In the genomic region with DNA sequence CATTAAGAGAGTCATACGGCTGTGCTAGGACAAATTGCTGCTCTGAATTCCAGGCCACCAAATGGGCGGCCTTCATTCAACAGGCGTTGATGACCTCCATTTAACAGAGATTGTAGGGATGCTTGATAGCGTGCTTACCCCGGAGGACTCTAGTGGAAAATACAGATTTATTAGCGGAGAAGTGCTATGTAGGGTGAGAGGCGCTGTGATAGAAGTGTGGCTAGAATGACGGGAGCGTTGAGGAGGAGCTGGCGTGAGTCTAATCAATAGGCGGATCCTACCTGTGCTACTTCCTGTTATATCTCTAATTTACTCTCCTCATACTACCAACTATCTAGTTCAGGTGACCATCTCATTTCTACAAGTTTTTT, we compare ENCODE assay signal across 8 cellular contexts. TPM values are rescaled to one million over a fixed set of nuclear protein-coding genes. Genes with fewer than 3 reads are reported as not detected.
DNase-seq lines count a peak whose midpoint lies in the region; ATAC-seq and TF ChIP-seq lines count a peak whose summit lies in the region.

No MANE protein-coding gene starts in this region.

- peak; percentile 8 for DNase-seq in stimulated activated CD4-positive, alpha-beta T cell treated with anti-CD3 and anti-CD28 coated beads, Interleukin-4, amount 100 ng/mL, for 24 hours
- no peak for DNase-seq in stimulated activated CD4-positive, alpha-beta T cell treated with anti-CD3 and anti-CD28 coated beads, Interleukin-4, amount 100 ng/mL, for 4 hours
- DNase-seq in SW480 (ENCODE audit: low spot score) (peak; percentile 62), epithelial cell of proximal tubule (ENCODE audit: low read depth) (no peak), ovary (no peak), sciatic nerve (ENCODE audit: low spot score) (no peak), posterior cingulate gyrus (no peak)

- WGBS in ovary, 3 donors: 1 to 2% (median 1%) methylated on average over 11 of the region's 11 CpGs

- TF ChIP-seq POLR2A in ovary (IDR thresholded peaks at IDR 0.05): no peak

- no peak for TF ChIP-seq EP300 in ovary (IDR thresholded peaks at IDR 0.05)

- H3K27ac ChIP-seq in ovary: no peak overlapping the region

- H3K4me3 ChIP-seq in epithelial cell of proximal tubule (ENCODE audit: low read depth, low read length) (peak overlapping the region; percentile 93), ovary (peak overlapping the region; percentile 66)

- intact Hi-C loops in ovary (cut with DNase I): no loop called here
- intact Hi-C loops in sciatic nerve (cut with DNase I): no loop called here
- intact Hi-C loops in posterior cingulate gyrus (cut with DNase I): loop anchor here (2.0 kb wide), 1 partner anchor 68 kb away; no protein-coding TSS in a partner anchor

- ATAC-seq in HG03442 (IDR thresholded peaks at IDR 0.05; ENCODE audit: unreplicated experiment) (peak; percentile 18), sciatic nerve (no peak)

- peaks cover 2% of the 10 kb centered on the region for H3K4me1 ChIP-seq in ovary (ENCODE audit: insufficient read depth)

- TF ChIP-seq CTCF in epithelial cell of proximal tubule (conservative IDR thresholded peaks at IDR 0.05; ENCODE audit: low read depth, low read length) (no peak), ovary (IDR thresholded peaks at IDR 0.05) (no peak)

- no peaks in the 10 kb centered on the region for H3K9me3 ChIP-seq in ovary

- H3K27me3 ChIP-seq in ovary: no peaks in the 10 kb centered on the region

- H3K36me3 ChIP-seq in ovary: no peaks in the 10 kb centered on the region

RNA-seq across cellular contexts. Expression of a gene that starts 0.7 kb away (rescaled TPM):
- total RNA-seq in epithelial cell of proximal tubule (64.8 and 71.0 TPM in 2 replicates), ovary (10 to 100 TPM; 27.9 to 44.4 (median 35.5) TPM), sciatic nerve (28.0 TPM)
- polyA plus RNA-seq in ovary: 10 to 100 TPM; 23.3 to 43.4 TPM

RNA-seq across cellular contexts. Expression of a gene that starts 15.1 kb away (rescaled TPM):
- 3.6 TPM in 1 of 2 replicates, not detected in the other for total RNA-seq in epithelial cell of proximal tubule
- total RNA-seq in ovary: 1 to 10 TPM in 6 of 7 donors, under 1 TPM in 1; 0.57 to 3.5 (median 2.1) TPM
- polyA plus RNA-seq in ovary: 1 to 10 TPM; 2.5 to 3.1 TPM
- total RNA-seq in sciatic nerve: 1.2 TPM

Comparison
In these comparisons a context has a peak if more than half of its experiments do, and no peak if none do; other contexts are left out.
1. DNase-seq: peak in stimulated activated CD4-positive, alpha-beta T cell treated with anti-CD3 and anti-CD28 coated beads, Interleukin-4, amount 100 ng/mL, for 24 hours (single experiment) and SW480 (single experiment); none in stimulated activated CD4-positive, alpha-beta T cell treated with anti-CD3 and anti-CD28 coated beads, Interleukin-4, amount 100 ng/mL, for 4 hours (0 of 2), epithelial cell of proximal tubule (single experiment), ovary (0 of 5), sciatic nerve (single experiment) and posterior cingulate gyrus (0 of 10).